ENCODE assay signal across 8 cellular contexts in genomic region chr1:18411321-18411720, GRCh38.
"Had no signal": no experiment of that assay in that cellular context is flagged by ENCODE, and none has a peak within 500 bp of the region (broad histone marks: within the 10 kb centered on the region; RNA-seq: fewer than 3 reads in every experiment).

No MANE protein-coding gene starts in this region.

- ATAC-seq: HCT116, HepG2 had no signal

- H3K4me3 Mint-ChIP-seq: GM23338, HFFc6 had no signal

- H2AFZ ChIP-seq: GM23338 had no signal

- FAIRE-seq: HepG2 had no signal

- H3K4me3 ChIP-seq: HAP-1 had no signal

- H3K36me3 ChIP-seq: HAP-1 had no signal

- H3K27ac Mint-ChIP-seq: GM23338, HFFc6, IgD-negative memory B cell had no signal

- DNase-seq: H7, HFFc6 had no signal

- H3K27ac ChIP-seq: HL-60 had no signal

- H3K4me1 Mint-ChIP-seq: IgD-negative memory B cell had no signal
